ENCODE assay signal across 17 cellular contexts in genomic region chr20:43462369-43463132, GRCh38. TPM values are rescaled to one million over a fixed set of nuclear protein-coding genes. Genes with fewer than 3 reads are reported as not detected.
DNase-seq lines count a peak whose midpoint lies in the region; ATAC-seq, FAIRE-seq and TF ChIP-seq lines count a peak whose summit lies in the region.
"Had no signal": no experiment of that assay in that cellular context is flagged by ENCODE, and none has a peak within 500 bp of the region (broad histone marks: within the 10 kb centered on the region; RNA-seq: fewer than 3 reads in every experiment).

No MANE protein-coding gene starts in this region.

- BruUV-seq in HepG2 (replicated peaks; lab: Mats Ljungman, UMichigan) = no TSS peak

- TF ChIP-seq EP300 in HepG2 (IDR thresholded peaks at IDR 0.05; ENCODE audit: low read depth in 2 of 2, low read length in 2 of 2) = no peak
- no peak for TF ChIP-seq EP300 in HepG2 (CRISPR knock-in tag; IDR thresholded peaks at IDR 0.05; ENCODE audit: borderline replicate concordance)

- no peak overlapping the region for H3K27ac Mint-ChIP-seq in endodermal cell

- in situ Hi-C loops in HepG2 (cut with HindIII; ENCODE audit: extremely low pct_ligation_motif_present, low pct_unique_long_range_greater_than_20kb) = no loop called here

- H3K9me3 ChIP-seq in HepG2 (ENCODE audit: low read length) = no peaks in the 10 kb centered on the region
- no peaks in the 10 kb centered on the region for H3K9me3 ChIP-seq in right lobe of liver
- no peaks in the 10 kb centered on the region for H3K9me3 ChIP-seq in SK-N-MC (ENCODE audit: low read depth, low read length)
- H3K9me3 ChIP-seq in endodermal cell (ENCODE audit: control insufficient read depth, low read length) = no peaks in the 10 kb centered on the region
- H3K9me3 ChIP-seq in left ventricle myocardium inferior (replicated peaks) = no peaks in the 10 kb centered on the region
- H3K9me3 ChIP-seq: HAP-1, SJCRH30 had no signal

- ATAC-seq in HepG2 (no peak), right lobe of liver (no peak)

- H2AFZ ChIP-seq in HepG2 (ENCODE audit: low read length) = no peak overlapping the region
- H2AFZ ChIP-seq: PC-9 had no signal

- H3K4me1 Mint-ChIP-seq in endodermal cell = peaks cover 12% of the 10 kb centered on the region

- WGBS in HepG2 (ENCODE audit: low lambda C conversion rate) = 94% methylated on average over 2 of the region's 2 CpGs
- WGBS in right lobe of liver (ENCODE audit: insufficient coverage, low coverage, low lambda C conversion rate, missing lambda C conversion rate) = 62% methylated on average over 2 of the region's 2 CpGs
- WGBS in endodermal cell (ENCODE audit: insufficient coverage in 1 of 2, insufficient read length in 1 of 2), 2 experiments = 100% methylated on average over 2 of the region's 2 CpGs; no CpG with 5 or more reads in 1 of the 2 experiments

- intact Hi-C loops in HepG2 (cut with micrococcal nuclease; ENCODE audit: unreplicated experiment) (no loop called here), right lobe of liver (cut with DNase I) (no loop called here), left ventricle myocardium inferior (cut with micrococcal nuclease) (no loop called here)

- CTCF ChIA-PET in HepG2 (lab: Yijun Ruan, JAX; ENCODE audit: low intra/inter-chr PET ratio, low total read pairs) = no interaction called here

- no peak overlapping the region for H3K4me3 Mint-ChIP-seq in endodermal cell

- H3K4me1 ChIP-seq in HepG2 (ENCODE audit: insufficient read depth, low read length) = peaks cover 46% of the 10 kb centered on the region
- H3K4me1 ChIP-seq in right lobe of liver = peaks cover 0 to 32% (median 5%) of the 10 kb centered on the region in 4 donors
- H3K4me1 ChIP-seq in endodermal cell (ENCODE audit: control insufficient read depth, insufficient read depth, low read length) = peaks cover 5% of the 10 kb centered on the region
- peaks cover 53% of the 10 kb centered on the region for H3K4me1 ChIP-seq in left ventricle myocardium inferior

- TF ChIP-seq CTCF in HepG2 (CRISPR knock-in tag; IDR thresholded peaks at IDR 0.05) = no peak
- TF ChIP-seq CTCF in right lobe of liver (IDR thresholded peaks at IDR 0.05) = no peak
- no peak for TF ChIP-seq CTCF in endodermal cell (conservative IDR thresholded peaks at IDR 0.05)
- TF ChIP-seq CTCF in left ventricle myocardium inferior (IDR thresholded peaks at IDR 0.05; ENCODE audit: borderline replicate concordance) = no peak

- peaks cover 80% of the 10 kb centered on the region for H3K36me3 Mint-ChIP-seq in endodermal cell (ENCODE audit: low read depth)

- H3K79me2 ChIP-seq in HepG2 (ENCODE audit: insufficient read depth, low read length) = peaks cover 53% of the 10 kb centered on the region

- H4K20me1 ChIP-seq in HepG2 (ENCODE audit: insufficient read depth, low read length) = peaks cover 68% of the 10 kb centered on the region

- H3K36me3 ChIP-seq in HepG2 (replicated peaks in 1 of 2; ENCODE audit: control insufficient read depth in 1 of 2, insufficient read depth in 2 of 2, low read length in 2 of 2) (peaks cover 17 to 76% of the 10 kb centered on the region in 2 experiments), right lobe of liver (peaks cover 12 to 80% (median 37%) of the 10 kb centered on the region in 4 donors), SK-N-MC (ENCODE audit: insufficient read depth, low read length) (peaks cover 85% of the 10 kb centered on the region), endodermal cell (ENCODE audit: control insufficient read depth, insufficient read depth, low read length) (peaks cover 81% of the 10 kb centered on the region), left ventricle myocardium inferior (peaks cover 84% of the 10 kb centered on the region)

- H3K9ac ChIP-seq in HepG2 (ENCODE audit: insufficient read depth, low read depth, low read length) = no peak overlapping the region
- H3K9ac ChIP-seq in SK-N-MC (ENCODE audit: insufficient read length) = no peak overlapping the region
- H3K9ac ChIP-seq in endodermal cell (ENCODE audit: extremely low read depth, low read length, poor library complexity, severe bottlenecking) = no peak overlapping the region

- no peaks in the 10 kb centered on the region for H3K9me3 Mint-ChIP-seq in endodermal cell

- H3K4me3 ChIP-seq in HepG2 (replicated peaks in 1 of 3; ENCODE audit: insufficient read depth in 1 of 3, low read depth in 2 of 3, low read length in 3 of 3) (no peak overlapping the region), right lobe of liver (no peak overlapping the region), SK-N-MC (no peak overlapping the region), endodermal cell (ENCODE audit: low read length) (peak overlapping the region; percentile 19), left ventricle myocardium inferior (no peak overlapping the region)
- H3K4me3 ChIP-seq: HAP-1, PC-9, SJCRH30 had no signal

- FAIRE-seq in HepG2 (lab: Jason Lieb, UNC) = no peak

- DNase-seq in HepG2 (ENCODE audit: low spot score) = no peak
- DNase-seq in right lobe of liver = no peak
- DNase-seq in SK-N-MC (ENCODE audit: low read depth, low spot score) = no peak
- no peak for DNase-seq in endodermal cell
- DNase-seq in NCI-H446 treated with DMSO at 0.1 percent for 48 hours (lab: John Stamatoyannopoulos, UW) = no peak
- no peak for DNase-seq in left ventricle myocardium inferior
- no peak for DNase-seq in NK-92 (lab: John Stamatoyannopoulos, UW; ENCODE audit: unreplicated experiment)
- DNase-seq: COR-L47, MV-4-11, NCI-H1417, NCI-H187 treated with DMSO at 0.1 percent for 48 hours, NCI-H510A, NCI-H82, PC-9, SJCRH30 had no signal

- peak overlapping the region; percentile 6; the same call in 1 of the 2 replicates for H3K4me2 ChIP-seq in HepG2 (ENCODE audit: low read depth, low read length)
- H3K4me2 ChIP-seq: PC-9 had no signal

- H3K27me3 ChIP-seq in HepG2 (ENCODE audit: control insufficient read depth in 1 of 2, insufficient read depth in 2 of 2, low read length in 2 of 2) (no peaks in the 10 kb centered on the region; a peak in 1 of 5 replicates), right lobe of liver (no peaks in the 10 kb centered on the region), endodermal cell (ENCODE audit: control insufficient read depth, insufficient read depth, low read length, poor library complexity, severe bottlenecking) (no peaks in the 10 kb centered on the region), left ventricle myocardium inferior (ENCODE audit: low read depth) (no peaks in the 10 kb centered on the region)
- H3K27me3 ChIP-seq: SJCRH30 had no signal

- TF ChIP-seq POLR2A in HepG2 (IDR thresholded peaks at IDR 0.05; ENCODE audit: insufficient read depth in 1 of 2, low read depth in 2 of 2, low read length in 2 of 2) (peak in 1 of 2 experiments; percentile 59; a peak in 2 of 4 replicates), right lobe of liver (IDR thresholded peaks at IDR 0.05) (no peak)

- H3K27ac ChIP-seq in HepG2 (ENCODE audit: extremely low read length, insufficient read depth, low read length) (no peak overlapping the region), right lobe of liver (no peak overlapping the region), SK-N-MC (0 out of 2 replicates have a peak overlapping the region, but pooled peaks have one; percentile 59), endodermal cell (ENCODE audit: low read depth, low read length) (no peak overlapping the region), left ventricle myocardium inferior (replicated peaks) (no peak overlapping the region)
- H3K27ac ChIP-seq: C4-2B, SJCRH30 had no signal

- TF ChIP-seq RAD21 in HepG2 (CRISPR knock-in tag; IDR thresholded peaks at IDR 0.05) = no peak

- POLR2A ChIA-PET in HepG2 (lab: Yijun Ruan, JAX) = no interaction called here

- no peaks in the 10 kb centered on the region for H3K27me3 Mint-ChIP-seq in endodermal cell (ENCODE audit: insufficient read depth)

RNA-seq across cellular contexts. Expression of gene SRSF6, which starts 4.9 kb away (rescaled TPM):
- total RNA-seq in HepG2 (2016; rRNA removed; fragmentation: Illumina TruSeq; extraction: Trizol) (184 and 194 TPM in 2 replicates), right lobe of liver (100 to 1,000 TPM in 1 of 6 experiments, 10 to 100 TPM in 5; 35.1 to 111 (median 76.8) TPM), endodermal cell (100 to 1,000 TPM; 146 to 199 TPM), left ventricle myocardium inferior (58.7 TPM)
- total RNA-seq in HepG2 (2016; cell fraction: cytosol; rRNA removed; fragmentation: Illumina TruSeq; extraction: Trizol; ENCODE audit: low read depth) = 15.0 and 16.0 TPM in 2 replicates
- 174 and 198 TPM in 2 replicates for total RNA-seq in HepG2 (2016; cell fraction: insoluble cytoplasmic fraction; rRNA removed; fragmentation: Illumina TruSeq; extraction: Trizol)
- total RNA-seq in HepG2 (2016; cell fraction: membrane; rRNA removed; fragmentation: Illumina TruSeq; extraction: Trizol) = 47.5 and 54.5 TPM in 2 replicates
- total RNA-seq in HepG2 (2016; cell fraction: nucleus; rRNA removed; fragmentation: Illumina TruSeq; extraction: Trizol) = 244 and 253 TPM in 2 replicates
- 151 and 156 TPM in 2 replicates for polyA plus RNA-seq in HepG2 (2011; rRNA removed)
- polyA plus RNA-seq in HepG2 (2011; cell fraction: cytosol; rRNA removed) = 62.2 and 93.1 TPM in 2 replicates
- 386 and 421 TPM in 2 replicates for polyA plus RNA-seq in HepG2 (2011; cell fraction: nucleus; rRNA removed)
- polyA plus RNA-seq in HepG2 (2012) = 116 and 122 TPM in 2 replicates
- polyA plus RNA-seq in HepG2 (2016; cell fraction: cytosol; fragmentation: Illumina TruSeq; extraction: Trizol; ENCODE audit: low read depth) = 13.9 and 17.6 TPM in 2 replicates
- 195 and 211 TPM in 2 replicates for polyA plus RNA-seq in HepG2 (2016; cell fraction: insoluble cytoplasmic fraction; fragmentation: Illumina TruSeq; extraction: Trizol; ENCODE audit: low read depth)
- polyA plus RNA-seq in HepG2 (2016; cell fraction: membrane; fragmentation: Illumina TruSeq; extraction: Trizol; ENCODE audit: low read depth) = 30.9 and 36.1 TPM in 2 replicates
- 597 and 599 TPM in 2 replicates for polyA plus RNA-seq in HepG2 (2016; cell fraction: nucleus; fragmentation: Illumina TruSeq; extraction: Trizol; ENCODE audit: insufficient read depth, low read depth)
- polyA minus RNA-seq in HepG2 (2011; rRNA and poly(A)+ RNA removed; ENCODE audit: low replicate concordance) = 66.2 and 97.9 TPM in 2 replicates
- 39.1 and 45.4 TPM in 2 replicates for polyA minus RNA-seq in HepG2 (2011; cell fraction: cytosol; rRNA and poly(A)+ RNA removed)
- polyA minus RNA-seq in HepG2 (2011; cell fraction: nucleus; rRNA and poly(A)+ RNA removed) = 358 and 382 TPM in 2 replicates
- 156 TPM for polyA plus RNA-seq in endodermal cell (2013, experiment 1 of 2)
- 138 TPM for polyA plus RNA-seq in endodermal cell (2013, experiment 2 of 2)

RNA-seq across cellular contexts. Expression of gene L3MBTL1, which starts 44.9 kb away (rescaled TPM):
- total RNA-seq in HepG2 (2016; rRNA removed; fragmentation: Illumina TruSeq; extraction: Trizol) = 2.4 and 9.0 TPM in 2 replicates
- 2.7 and 2.9 TPM in 2 replicates for total RNA-seq in HepG2 (2016; cell fraction: cytosol; rRNA removed; fragmentation: Illumina TruSeq; extraction: Trizol; ENCODE audit: low read depth)
- 1.7 and 8.3 TPM in 2 replicates for total RNA-seq in HepG2 (2016; cell fraction: insoluble cytoplasmic fraction; rRNA removed; fragmentation: Illumina TruSeq; extraction: Trizol)
- total RNA-seq in HepG2 (2016; cell fraction: membrane; rRNA removed; fragmentation: Illumina TruSeq; extraction: Trizol) = 1.8 and 3.0 TPM in 2 replicates
- 19.0 and 22.4 TPM in 2 replicates for total RNA-seq in HepG2 (2016; cell fraction: nucleus; rRNA removed; fragmentation: Illumina TruSeq; extraction: Trizol)
- 17.8 and 23.8 TPM in 2 replicates for polyA plus RNA-seq in HepG2 (2011; rRNA removed)
- 2.3 and 3.0 TPM in 2 replicates for polyA plus RNA-seq in HepG2 (2011; cell fraction: cytosol; rRNA removed)
- 165 and 173 TPM in 2 replicates for polyA plus RNA-seq in HepG2 (2011; cell fraction: nucleus; rRNA removed)
- polyA plus RNA-seq in HepG2 (2012) = 11.7 and 15.2 TPM in 2 replicates
- polyA plus RNA-seq in HepG2 (2016; cell fraction: cytosol; fragmentation: Illumina TruSeq; extraction: Trizol; ENCODE audit: low read depth) = 0.17 and 0.46 TPM in 2 replicates
- polyA plus RNA-seq in HepG2 (2016; cell fraction: insoluble cytoplasmic fraction; fragmentation: Illumina TruSeq; extraction: Trizol; ENCODE audit: low read depth) = 1.1 and 1.9 TPM in 2 replicates
- 0.76 and 0.97 TPM in 2 replicates for polyA plus RNA-seq in HepG2 (2016; cell fraction: membrane; fragmentation: Illumina TruSeq; extraction: Trizol; ENCODE audit: low read depth)
- 27.6 and 31.6 TPM in 2 replicates for polyA plus RNA-seq in HepG2 (2016; cell fraction: nucleus; fragmentation: Illumina TruSeq; extraction: Trizol; ENCODE audit: insufficient read depth, low read depth)
- 21.5 and 30.3 TPM in 2 replicates for polyA minus RNA-seq in HepG2 (2011; rRNA and poly(A)+ RNA removed; ENCODE audit: low replicate concordance)
- polyA minus RNA-seq in HepG2 (2011; cell fraction: cytosol; rRNA and poly(A)+ RNA removed) = 2.5 TPM in 2 replicates
- 70.9 and 90.3 TPM in 2 replicates for polyA minus RNA-seq in HepG2 (2011; cell fraction: nucleus; rRNA and poly(A)+ RNA removed)
- total RNA-seq in right lobe of liver = 1 to 10 TPM; 1.2 to 3.2 (median 2.4) TPM
- 10 to 100 TPM; 38.4 to 57.6 TPM for total RNA-seq in endodermal cell
- polyA plus RNA-seq in endodermal cell (2013, experiment 1 of 2) = 14.3 TPM
- polyA plus RNA-seq in endodermal cell (2013, experiment 2 of 2) = 12.5 TPM
- total RNA-seq in left ventricle myocardium inferior = 4.0 TPM
